13 cellular contexts compared by ENCODE assay signal in genomic region chr4:57191523-57192034, GRCh38.
DNase-seq lines count a peak whose midpoint lies in the region; ATAC-seq, FAIRE-seq and TF ChIP-seq lines count a peak whose summit lies in the region.
"Had no signal": no experiment of that assay in that cellular context is flagged by ENCODE, and none has a peak within 500 bp of the region (broad histone marks: within the 10 kb centered on the region; RNA-seq: fewer than 3 reads in every experiment).

No MANE protein-coding gene starts in this region.

- H3K9me3 Mint-ChIP-seq in CD14-positive monocyte, result peaks cover 2 to 13% (median 8%) of the 10 kb centered on the region in 7 donors
- H3K9me3 Mint-ChIP-seq: activated naive CD4-positive, alpha-beta T cell treated with anti-CD3 and anti-CD28 coated beads for 36 hours; central memory CD8-positive, alpha-beta T cell had no signal

- H3K27me3 ChIP-seq in HUES6 (ENCODE audit: control insufficient read depth, insufficient read depth, low read length) (peaks cover 4% of the 10 kb centered on the region; the same call in 1 of the 2 replicates), bronchial epithelial cell (ENCODE audit: control insufficient read depth, insufficient read depth, low read length) (no peaks in the 10 kb centered on the region)
- H3K27me3 ChIP-seq: vagina had no signal

- TF ChIP-seq CTCF in bronchial epithelial cell (IDR thresholded peaks at IDR 0.05; ENCODE audit: insufficient read depth, low read length, severe bottlenecking) (no peak), CD14-positive monocyte (IDR thresholded peaks at IDR 0.05) (no peak)

- peaks cover 0 to 2% of the 10 kb centered on the region in 2 donors for H3K36me3 Mint-ChIP-seq in CD14-positive monocyte

- peak; percentile 47 for FAIRE-seq in bronchial epithelial cell (lab: Jason Lieb, UNC)

- no peak overlapping the region for H3K4me3 Mint-ChIP-seq in CD14-positive monocyte
- H3K4me3 Mint-ChIP-seq: activated naive CD4-positive, alpha-beta T cell treated with anti-CD3 and anti-CD28 coated beads for 36 hours; central memory CD8-positive, alpha-beta T cell had no signal

- DNase-seq in COR-L47 (lab: John Stamatoyannopoulos, UW) (peak; percentile 3), bronchial epithelial cell (ENCODE audit: low read depth) (no peak), left colon (peak; percentile 35 to 47), CD14-positive monocyte (ENCODE audit: low spot score) (no peak)
- DNase-seq in activated effector memory CD4-positive, alpha-beta T cell treated with Interleukin-2 at 50 U/mL for 16 hours, result no peak
- DNase-seq: NCI-H187 treated with DMSO at 0.1 percent for 48 hours; stimulated activated naive CD4-positive, alpha-beta T cell had no signal

- no peak overlapping the region for H3K4me3 ChIP-seq in HUES6 (ENCODE audit: low read depth, low read length)
- H3K4me3 ChIP-seq in bronchial epithelial cell (ENCODE audit: low read depth, low read length), result no peak overlapping the region
- H3K4me3 ChIP-seq: vagina had no signal

- H3K36me3 ChIP-seq in HUES6 (ENCODE audit: control insufficient read depth, insufficient read depth, low read length), result no peaks in the 10 kb centered on the region
- no peaks in the 10 kb centered on the region for H3K36me3 ChIP-seq in bronchial epithelial cell (ENCODE audit: control insufficient read depth, insufficient read depth, low read length)
- H3K36me3 ChIP-seq: vagina had no signal

- peak overlapping the region; percentile 60 for H3K9ac ChIP-seq in HUES6 (ENCODE audit: low read length)

- intact Hi-C loops in left colon (cut with DNase I, micrococcal nuclease) (no loop called here), CD14-positive monocyte (cut with micrococcal nuclease) (no loop called here)

- H3K4me1 ChIP-seq in HUES6 (ENCODE audit: control insufficient read depth, insufficient read depth, low read length), result peaks cover 55% of the 10 kb centered on the region
- H3K4me1 ChIP-seq: vagina had no signal

- peaks cover 5% of the 10 kb centered on the region for H3K4me1 Mint-ChIP-seq in CD14-positive monocyte
- H3K4me1 Mint-ChIP-seq: central memory CD8-positive, alpha-beta T cell had no signal

- peaks cover 4% of the 10 kb centered on the region; the same call in 1 of the 2 replicates for H3K9me3 ChIP-seq in HUES6 (ENCODE audit: control insufficient read depth, insufficient read depth, low read depth, low read length)
- H3K9me3 ChIP-seq: vagina had no signal

- H3K27ac ChIP-seq in HUES6 (ENCODE audit: low read depth, low read length), result peak overlapping the region; percentile 55; the same call in 1 of the 2 replicates
- H3K27ac ChIP-seq: vagina had no signal

- ATAC-seq in left colon (peak; percentile 79), HG02884 (IDR thresholded peaks at IDR 0.05; ENCODE audit: unreplicated experiment) (no peak), HG02970 (IDR thresholded peaks at IDR 0.05; ENCODE audit: low FRiP score, unreplicated experiment) (no peak)

- peaks cover 19 to 31% (median 30%) of the 10 kb centered on the region in 3 donors for H3K27me3 Mint-ChIP-seq in CD14-positive monocyte (ENCODE audit: low read depth in 3 of 3)

- H3K27ac Mint-ChIP-seq in CD14-positive monocyte, result no peak overlapping the region
- H3K27ac Mint-ChIP-seq: activated naive CD4-positive, alpha-beta T cell treated with anti-CD3 and anti-CD28 coated beads for 36 hours had no signal

Comparison
In these comparisons a context has a peak if more than half of its experiments do, and no peak if none do; other contexts are left out.
1. DNase-seq: peak in COR-L47 (single experiment) and left colon (2 of 2); none in bronchial epithelial cell (single experiment), CD14-positive monocyte (single experiment) and activated effector memory CD4-positive, alpha-beta T cell treated with Interleukin-2 at 50 U/mL for 16 hours (single experiment).